In the genomic region with DNA sequence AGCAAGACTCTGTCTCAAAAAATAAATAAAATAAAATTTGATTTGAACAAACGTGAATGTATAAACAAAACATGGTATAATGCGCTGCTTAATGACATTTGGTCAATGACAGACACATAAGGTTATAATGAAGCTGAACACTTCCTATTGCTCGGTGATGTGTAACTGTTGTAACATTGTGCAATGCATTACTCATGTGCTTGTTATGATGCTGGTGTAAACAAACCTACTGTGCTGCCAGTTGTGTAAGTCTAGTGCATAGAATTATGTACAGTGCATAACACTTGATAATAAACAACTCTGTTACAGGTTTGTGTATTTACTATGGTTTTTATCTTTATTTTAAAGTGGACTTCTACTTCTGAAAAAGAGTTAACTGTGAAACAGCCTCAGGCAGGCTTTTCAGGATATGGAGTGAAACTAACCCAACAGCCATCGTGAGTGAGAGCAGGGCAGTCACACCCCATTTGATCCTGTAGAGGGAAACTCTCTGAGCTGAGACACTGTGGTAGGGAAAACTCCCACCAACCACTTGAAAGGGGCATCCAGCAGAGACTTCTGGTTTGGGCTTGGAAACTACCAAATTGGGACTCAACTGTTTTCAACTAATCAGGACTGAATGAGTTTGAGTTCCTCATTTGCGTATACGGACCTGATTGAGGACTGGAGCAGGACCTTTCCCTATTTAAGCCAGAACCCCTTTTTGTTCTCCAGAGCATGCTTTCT, we compare ENCODE assay signal across 9 cellular contexts. TPM values are rescaled to one million over a fixed set of nuclear protein-coding genes. Genes with fewer than 3 reads are reported as not detected.
DNase-seq lines count a peak whose midpoint lies in the region; ATAC-seq and TF ChIP-seq lines count a peak whose summit lies in the region.
"Had no signal": no experiment of that assay in that cellular context is flagged by ENCODE, and none has a peak within 500 bp of the region (broad histone marks: within the 10 kb centered on the region; RNA-seq: fewer than 3 reads in every experiment).

No MANE protein-coding gene starts in this region.

- H3K4me3 Mint-ChIP-seq in Calu3 (ENCODE audit: low read depth, unreplicated experiment) (no peak overlapping the region), chondrocyte (ENCODE audit: unreplicated experiment) (no peak overlapping the region)

- H3K4me1 Mint-ChIP-seq in Calu3 (ENCODE audit: low read depth, unreplicated experiment): no peaks in the 10 kb centered on the region
- H3K4me1 Mint-ChIP-seq in chondrocyte (ENCODE audit: low read depth): peaks cover 14% of the 10 kb centered on the region

- CTCF ChIA-PET in Calu3 (lab: Charles Lee): interaction anchor here (0.6 kb wide), 1 partner anchor 27 kb away, joined by 3 read pairs; no protein-coding TSS in a partner anchor

- peak; percentile 64 for ATAC-seq in HG02759 (IDR thresholded peaks at IDR 0.05; ENCODE audit: unreplicated experiment)
- no peak for ATAC-seq in HG02571 (IDR thresholded peaks at IDR 0.05; ENCODE audit: unreplicated experiment)
- no peak for ATAC-seq in HG03135 (IDR thresholded peaks at IDR 0.05; ENCODE audit: unreplicated experiment)
- no peak for ATAC-seq in HG03439 (IDR thresholded peaks at IDR 0.05; ENCODE audit: unreplicated experiment)

- intact Hi-C loops in Calu3 (cut with micrococcal nuclease; ENCODE audit: unreplicated experiment): no loop called here

- DNase-seq in Calu3: peak; percentile 4
- peak; percentile 61 for DNase-seq in RKO (ENCODE audit: low spot score)
- peak; percentile 94 for DNase-seq in iris pigment epithelial cell (ENCODE audit: low read depth)
- DNase-seq in chondrocyte (ENCODE audit: low spot score): no peak
- DNase-seq: T1000 had no signal

- no peaks in the 10 kb centered on the region for H3K36me3 Mint-ChIP-seq in Calu3 (ENCODE audit: insufficient read depth, unreplicated experiment)
- H3K36me3 Mint-ChIP-seq in chondrocyte (ENCODE audit: low read depth): no peaks in the 10 kb centered on the region

- H3K9me3 Mint-ChIP-seq in Calu3 (ENCODE audit: low read depth, unreplicated experiment) (no peaks in the 10 kb centered on the region), chondrocyte (ENCODE audit: low read depth) (peaks cover 2% of the 10 kb centered on the region)

- TF ChIP-seq CTCF in Calu3 (IDR thresholded peaks at IDR 0.05; ENCODE audit: unreplicated experiment) (no peak), chondrocyte (IDR thresholded peaks at IDR 0.05) (no peak)

- H3K27me3 Mint-ChIP-seq in Calu3 (ENCODE audit: unreplicated experiment) (peaks cover 16% of the 10 kb centered on the region), chondrocyte (ENCODE audit: low read depth) (peaks cover 7% of the 10 kb centered on the region)

- no peak overlapping the region for H3K27ac Mint-ChIP-seq in Calu3 (ENCODE audit: unreplicated experiment)
- H3K27ac Mint-ChIP-seq in chondrocyte (ENCODE audit: unreplicated experiment): no peak overlapping the region

- no TSS peak for BruUV-seq in Calu3 (replicated peaks; lab: Mats Ljungman, UMichigan)

RNA-seq across cellular contexts. Expression of a gene that starts 8.7 kb away (rescaled TPM):
- total RNA-seq in Calu3 (2022): 68.8 and 72.6 TPM in 2 replicates
- 35.5 to 45.2 TPM (median 39.8 TPM) in 3 replicates for total RNA-seq in chondrocyte

RNA-seq across cellular contexts. Expression of a gene that starts 53.1 kb away (rescaled TPM):
- 54.4 and 62.9 TPM in 2 replicates for total RNA-seq in Calu3 (2022)
- total RNA-seq in chondrocyte: 84.9 to 89.9 TPM (median 86.4 TPM) in 3 replicates

RNA-seq across cellular contexts. Expression of a gene that starts 53.7 kb away (rescaled TPM):
- total RNA-seq in Calu3 (2022): 75.8 and 82.2 TPM in 2 replicates
- total RNA-seq in chondrocyte: 67.1 to 77.2 TPM (median 70.5 TPM) in 3 replicates
